28 cellular contexts compared by ENCODE assay signal in genomic region chr7:133646493-133647154, GRCh38.
"Had no signal": no experiment of that assay in that cellular context is flagged by ENCODE, and none has a peak within 500 bp of the region (broad histone marks: within the 10 kb centered on the region; RNA-seq: fewer than 3 reads in every experiment).

No MANE protein-coding gene starts in this region.

- H3K4me3 ChIP-seq: gastroesophageal sphincter, stomach, suprapubic skin, tibial nerve had no signal

- H3K9me3 Mint-ChIP-seq: memory B cell; natural killer cell treated with Interleukin-12 subunit alpha and Interleukin-12 subunit beta and Interleukin-15 and Interleukin-18, amount 100 ng/mL, for 72 hours had no signal

- DNase-seq: activated CD4-positive, alpha-beta T cell treated with anti-CD3 and anti-CD28 coated beads for 1 hour; activated CD4-positive, alpha-beta T cell treated with anti-CD3 and anti-CD28 coated beads, Interleukin-2, amount 50 U/mL, for 4 hours; activated CD8-positive, alpha-beta memory T cell treated with anti-CD3 and anti-CD28 coated beads for 24 hours; activated CD8-positive, alpha-beta memory T cell treated with anti-CD3 and anti-CD28 coated beads, Interleukin-2, amount 50 U/mL, for 4 hours; activated effector memory CD4-positive, alpha-beta T cell treated with Interleukin-2 at 50 U/mL for 16 hours; activated naive CD4-positive, alpha-beta T cell treated with anti-CD3 and anti-CD28 coated beads for 36 hours; activated naive CD8-positive, alpha-beta T cell treated with anti-CD3 and anti-CD28 coated beads, Interleukin-2, amount 10 ng/mL, durations not matched to agents 7 days and 5 days; activated T-cell treated with anti-CD3 and anti-CD28 coated beads, Interleukin-2, amount 50 U/mL, for 4 hours; amniotic stem cell; cerebellar nuclear complex; cortex of kidney; head of caudate nucleus; hypothalamus; islet precursor cell; left cardiac atrium; small intestine; stimulated activated CD4-positive, alpha-beta T cell treated with anti-CD3 and anti-CD28 coated beads, Interleukin-15, amount 100 ng/mL, for 24 hours; stomach; T-helper 2 cell; WERI-Rb-1 had no signal

- H3K36me3 ChIP-seq: gastroesophageal sphincter, stomach, suprapubic skin, tibial nerve, WERI-Rb-1 had no signal

- H3K36me3 Mint-ChIP-seq: activated naive CD8-positive, alpha-beta T cell treated with anti-CD3 and anti-CD28 coated beads, Interleukin-2, amount 10 ng/mL, durations not matched to agents 7 days and 5 days; natural killer cell treated with Interleukin-12 subunit alpha and Interleukin-12 subunit beta and Interleukin-15 and Interleukin-18, amount 100 ng/mL, for 72 hours had no signal

- ATAC-seq: activated T-cell treated with anti-CD3 and anti-CD28 coated beads, Interleukin-2, amount 50 U/mL, for 4 hours; gastroesophageal sphincter; left cardiac atrium; natural killer cell treated with Interleukin-12 subunit alpha and Interleukin-12 subunit beta and Interleukin-15 and Interleukin-18, amount 100 ng/mL, for 72 hours; sciatic nerve; stimulated activated memory B cell treated with anti-CD40 and anti-IgM and Interleukin-4, amounts not matched to agents 10 μg/mL and 1 μg/mL and 100 μg/mL, for 72 hours had no signal

- H3K4me3 Mint-ChIP-seq: activated naive CD4-positive, alpha-beta T cell treated with anti-CD3 and anti-CD28 coated beads for 36 hours; activated naive CD8-positive, alpha-beta T cell treated with anti-CD3 and anti-CD28 coated beads, Interleukin-2, amount 10 ng/mL, durations not matched to agents 7 days and 5 days; activated T-cell treated with anti-CD3 and anti-CD28 coated beads, Interleukin-2, amount 50 U/mL, for 4 hours; memory B cell; natural killer cell treated with Interleukin-12 subunit alpha and Interleukin-12 subunit beta and Interleukin-15 and Interleukin-18, amount 100 ng/mL, for 72 hours; stimulated activated memory B cell treated with anti-CD40 and anti-IgM and Interleukin-4, amounts not matched to agents 10 μg/mL and 1 μg/mL and 100 μg/mL, for 72 hours had no signal

- H3K27me3 ChIP-seq: gastroesophageal sphincter, stomach, suprapubic skin, tibial nerve had no signal

- H3K27ac ChIP-seq: epithelial cell of prostate, gastroesophageal sphincter, stomach, suprapubic skin, tibial nerve, WERI-Rb-1 had no signal

- H3K9me3 ChIP-seq: suprapubic skin had no signal

- H3K27ac Mint-ChIP-seq: activated naive CD4-positive, alpha-beta T cell treated with anti-CD3 and anti-CD28 coated beads for 36 hours; activated naive CD8-positive, alpha-beta T cell treated with anti-CD3 and anti-CD28 coated beads, Interleukin-2, amount 10 ng/mL, durations not matched to agents 7 days and 5 days; memory B cell; natural killer cell treated with Interleukin-12 subunit alpha and Interleukin-12 subunit beta and Interleukin-15 and Interleukin-18, amount 100 ng/mL, for 72 hours; stimulated activated memory B cell treated with anti-CD40 and anti-IgM and Interleukin-4, amounts not matched to agents 10 μg/mL and 1 μg/mL and 100 μg/mL, for 72 hours had no signal

- H3K4me1 Mint-ChIP-seq: memory B cell; stimulated activated memory B cell treated with anti-CD40 and anti-IgM and Interleukin-4, amounts not matched to agents 10 μg/mL and 1 μg/mL and 100 μg/mL, for 72 hours had no signal

- H3K27me3 Mint-ChIP-seq: activated naive CD8-positive, alpha-beta T cell treated with anti-CD3 and anti-CD28 coated beads, Interleukin-2, amount 10 ng/mL, durations not matched to agents 7 days and 5 days; memory B cell; natural killer cell treated with Interleukin-12 subunit alpha and Interleukin-12 subunit beta and Interleukin-15 and Interleukin-18, amount 100 ng/mL, for 72 hours; stimulated activated memory B cell treated with anti-CD40 and anti-IgM and Interleukin-4, amounts not matched to agents 10 μg/mL and 1 μg/mL and 100 μg/mL, for 72 hours had no signal
